In the genomic region with DNA sequence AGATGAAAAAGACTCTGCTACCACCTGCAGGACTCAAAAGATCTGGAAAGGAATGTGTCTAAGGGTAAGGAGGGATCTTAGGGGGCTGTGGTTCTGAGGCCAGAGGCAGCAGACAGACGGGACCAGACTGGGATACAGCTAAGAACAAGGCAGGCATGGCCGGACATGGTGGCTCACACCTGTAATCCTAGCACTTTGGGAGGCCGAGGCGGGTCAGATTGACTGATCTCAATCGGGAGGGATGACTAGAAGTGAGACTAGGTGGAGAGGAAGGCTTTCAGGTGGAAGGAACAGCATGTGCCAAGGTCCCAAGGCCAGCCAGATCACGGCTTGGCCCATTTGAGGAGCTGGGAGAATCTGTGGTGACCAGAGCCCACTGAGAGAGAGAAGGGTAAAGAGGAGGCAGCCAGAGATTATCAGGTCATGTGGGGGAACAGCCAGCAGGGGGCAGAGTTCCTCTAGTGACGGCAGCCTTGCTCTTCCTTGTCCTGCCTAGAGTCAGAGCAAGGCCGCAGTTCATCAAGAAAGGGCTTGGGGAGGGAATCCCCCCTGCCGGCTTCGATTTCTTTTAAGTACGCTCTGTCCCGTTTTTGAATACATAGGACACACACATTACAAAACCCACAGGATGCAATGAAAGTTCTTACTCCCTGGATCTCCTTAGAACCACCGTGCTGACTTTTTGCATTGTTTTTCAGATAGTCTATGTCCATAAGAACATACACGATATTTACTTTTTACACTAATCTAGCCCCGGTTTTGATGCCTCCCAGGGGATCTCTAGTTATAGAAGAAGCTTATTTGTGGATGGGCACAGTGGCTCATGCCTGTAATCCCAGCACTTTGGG, we compare ENCODE assay signal across 7 cellular contexts. TPM values are rescaled to one million over a fixed set of nuclear protein-coding genes. Genes with fewer than 3 reads are reported as not detected.
DNase-seq lines count a peak whose midpoint lies in the region; ATAC-seq, FAIRE-seq and TF ChIP-seq lines count a peak whose summit lies in the region.

No MANE protein-coding gene starts in this region.

- no peak overlapping the region for H3K9ac ChIP-seq in trophoblast cell (ENCODE audit: low read length)

- TF ChIP-seq CTCF in gastroesophageal sphincter (IDR thresholded peaks at IDR 0.05) (peak in 3 of 4 experiments; percentile 85 to 92 (median 86)), type B pancreatic cell (conservative IDR thresholded peaks at IDR 0.05) (peak; percentile 91)

- H3K18ac ChIP-seq in trophoblast cell (ENCODE audit: low read length): no peak overlapping the region

- peaks cover 43% of the 10 kb centered on the region for H3K27me3 Mint-ChIP-seq in type B pancreatic cell

- no peak overlapping the region for H3K14ac ChIP-seq in trophoblast cell (ENCODE audit: low read length)

- no peak overlapping the region for H3K27ac ChIP-seq in SJCRH30
- H3K27ac ChIP-seq in gastroesophageal sphincter: peak overlapping the region in 3 of 4 donors; percentile 15 to 47 (median 21)
- no peak overlapping the region for H3K27ac ChIP-seq in trophoblast cell (ENCODE audit: low read depth, low read length)

- WGBS in gastroesophageal sphincter (ENCODE audit: low coverage in 1 of 2), 2 donors: 28 to 32% methylated on average over 14 of the region's 15 CpGs
- WGBS in trophoblast cell (ENCODE audit: extremely low coverage, insufficient coverage, insufficient read length): no CpG with 5 or more reads among the region's 15 CpGs

- H3K9me3 ChIP-seq in SJCRH30 (replicated peaks) (no peaks in the 10 kb centered on the region), gastroesophageal sphincter (no peaks in the 10 kb centered on the region), trophoblast cell (ENCODE audit: insufficient read depth, low read depth, low read length) (no peaks in the 10 kb centered on the region)

- H3K4me2 ChIP-seq in trophoblast cell (ENCODE audit: low read length): no peak overlapping the region

- H3K79me2 ChIP-seq in trophoblast cell (ENCODE audit: control insufficient read depth, insufficient read depth, low read length, poor library complexity): peaks cover 9% of the 10 kb centered on the region

- peaks cover 11% of the 10 kb centered on the region for H3K4me1 ChIP-seq in SJCRH30
- H3K4me1 ChIP-seq in gastroesophageal sphincter: peaks cover 0 to 64% (median 17%) of the 10 kb centered on the region in 3 donors
- peaks cover 14 to 15% of the 10 kb centered on the region in 2 experiments for H3K4me1 ChIP-seq in trophoblast cell (ENCODE audit: control insufficient read depth in 1 of 2, insufficient read depth in 2 of 2, low read length in 2 of 2)

- peaks cover 26% of the 10 kb centered on the region for H3K4me1 Mint-ChIP-seq in type B pancreatic cell (ENCODE audit: unreplicated experiment)

- H3K4me3 Mint-ChIP-seq in type B pancreatic cell: peak overlapping the region; percentile 73

- peak overlapping the region; percentile 72 for H3K27ac Mint-ChIP-seq in type B pancreatic cell

- peaks cover 20% of the 10 kb centered on the region for H3K79me1 ChIP-seq in trophoblast cell (ENCODE audit: low read length)

- no peak for ATAC-seq in gastroesophageal sphincter

- FAIRE-seq in GM12891 (lab: Jason Lieb, UNC): peak; percentile 85

- TF ChIP-seq EP300 in gastroesophageal sphincter (IDR thresholded peaks at IDR 0.05): no peak

- no peak for TF ChIP-seq POLR2A in GM12891 (IDR thresholded peaks at IDR 0.05; ENCODE audit: low read depth, low read length)
- TF ChIP-seq POLR2A in gastroesophageal sphincter (IDR thresholded peaks at IDR 0.05): no peak

- H2BK12ac ChIP-seq in trophoblast cell (ENCODE audit: low read length): peak overlapping the region; percentile 18

- H2AK5ac ChIP-seq in trophoblast cell (ENCODE audit: low read length): peak overlapping the region; percentile 62

- no peak overlapping the region for H3K4ac ChIP-seq in trophoblast cell (ENCODE audit: low read depth, low read length)

- H3K4me3 ChIP-seq in SJCRH30: 0 out of 2 replicates have a peak overlapping the region, but pooled peaks have one; percentile 6
- H3K4me3 ChIP-seq in gastroesophageal sphincter: no peak overlapping the region
- no peak overlapping the region for H3K4me3 ChIP-seq in trophoblast cell (ENCODE audit: low read depth, low read length)

- DNase-seq in GM12891 (ENCODE audit: insufficient read length, low spot score): peak; percentile 70
- DNase-seq in M059J (ENCODE audit: low read depth): peak; percentile 76
- DNase-seq in SJCRH30: peak; percentile 87 to 97
- DNase-seq in activated effector memory CD4-positive, alpha-beta T cell treated with anti-CD3 and anti-CD28 coated beads, Interleukin-2, amount 50 U/mL, for 16 hours: peak; percentile 93
- DNase-seq in trophoblast cell: peak; percentile 79 to 90
- DNase-seq in type B pancreatic cell (ENCODE audit: extremely low spot score, unreplicated experiment): peak; percentile 88

- no peaks in the 10 kb centered on the region for H3K27me3 ChIP-seq in SJCRH30
- peaks cover 17% of the 10 kb centered on the region for H3K27me3 ChIP-seq in gastroesophageal sphincter
- H3K27me3 ChIP-seq in trophoblast cell (ENCODE audit: insufficient read depth, low read length): peaks cover 7% of the 10 kb centered on the region

- no peak overlapping the region for H2BK5ac ChIP-seq in trophoblast cell (ENCODE audit: low read depth, low read length, poor library complexity)

- H3K36me3 ChIP-seq in SJCRH30 (no peaks in the 10 kb centered on the region), gastroesophageal sphincter (no peaks in the 10 kb centered on the region), trophoblast cell (ENCODE audit: control insufficient read depth in 1 of 2, insufficient read depth in 2 of 2, low read length in 2 of 2) (no peaks in the 10 kb centered on the region)

- no peaks in the 10 kb centered on the region for H3K9me3 Mint-ChIP-seq in type B pancreatic cell

- H2AFZ ChIP-seq in trophoblast cell (ENCODE audit: insufficient read depth, low read length, poor library complexity): no peak overlapping the region

- H2BK120ac ChIP-seq in trophoblast cell (ENCODE audit: insufficient read depth, low read length, poor library complexity): no peak overlapping the region

- H3K23ac ChIP-seq in trophoblast cell (ENCODE audit: low read length): no peak overlapping the region

- H4K8ac ChIP-seq in trophoblast cell (ENCODE audit: low read depth, low read length): no peak overlapping the region

- no peaks in the 10 kb centered on the region for H3K36me3 Mint-ChIP-seq in type B pancreatic cell

- no peak overlapping the region for H4K12ac ChIP-seq in trophoblast cell (ENCODE audit: low read depth, low read length)

- H4K91ac ChIP-seq in trophoblast cell (ENCODE audit: low read depth, low read length): no peak overlapping the region

TF ChIP-seq in GM12891, 5 proteins besides CTCF, POLR2A, EP300 and RAD21:
- TF ChIP-seq POLR2AphosphoS5 (IDR thresholded peaks at IDR 0.05; ENCODE audit: low read depth, low read length) (no peak), TAF1 (IDR thresholded peaks at IDR 0.05; ENCODE audit: low read depth, low read length) (no peak), SPI1 (IDR thresholded peaks at IDR 0.05; ENCODE audit: low read depth, low read length) (no peak), PAX5 (IDR thresholded peaks at IDR 0.05; ENCODE audit: insufficient read depth, low read length, severe bottlenecking) (no peak), POU2F2 (IDR thresholded peaks at IDR 0.05; ENCODE audit: low read depth, low read length) (no peak)

RNA-seq across cellular contexts. Expression of gene OLFML2A, which starts 2.6 kb away (rescaled TPM):
- polyA plus RNA-seq in GM12891 (2012; ENCODE audit: low read depth, missing spikeins): 0.27 TPM
- total RNA-seq in M059J (2014; rRNA removed; shearing (Covaris generic)): 2.4 and 9.3 TPM in 2 replicates
- 11.8 and 13.4 TPM in 2 replicates for total RNA-seq in SJCRH30 (2014; rRNA removed; shearing (Covaris generic))
- total RNA-seq in gastroesophageal sphincter: 10 to 100 TPM; 21.7 to 85.7 (median 43.2) TPM
- 95.6 and 101 TPM in 2 replicates for polyA plus RNA-seq in trophoblast cell (2013)
- 6.3 and 10.8 TPM in 2 replicates for total RNA-seq in type B pancreatic cell (ENCODE audit: low replicate concordance)

RNA-seq across cellular contexts. Expression of gene NR6A1, which starts 3.2 kb away (rescaled TPM):
- 2.0 TPM for polyA plus RNA-seq in GM12891 (2012; ENCODE audit: low read depth, missing spikeins)
- total RNA-seq in M059J (2014; rRNA removed; shearing (Covaris generic)): 1.4 and 2.4 TPM in 2 replicates
- total RNA-seq in SJCRH30 (2014; rRNA removed; shearing (Covaris generic)): 5.1 and 6.0 TPM in 2 replicates
- total RNA-seq in gastroesophageal sphincter (1 to 10 TPM in 1 of 4 donors, under 1 TPM in 3; 0.16 to 4.4 (median 0.62) TPM), type B pancreatic cell (ENCODE audit: low replicate concordance) (6.5 and 10.0 TPM in 2 replicates)
- polyA plus RNA-seq in trophoblast cell (2013): 27.5 and 27.6 TPM in 2 replicates

Comparison
In these comparisons a context has a peak if more than half of its experiments do, and no peak if none do; other contexts are left out.
1. H3K27ac ChIP-seq: peak in gastroesophageal sphincter (3 of 4); none in SJCRH30 (single experiment) and trophoblast cell (single experiment).
2. Peak in every context shown above with its lines, with median percentiles within 50 percentile points of each other: DNase-seq.